ENCODE assay signal across 15 cellular contexts in the genomic region with DNA sequence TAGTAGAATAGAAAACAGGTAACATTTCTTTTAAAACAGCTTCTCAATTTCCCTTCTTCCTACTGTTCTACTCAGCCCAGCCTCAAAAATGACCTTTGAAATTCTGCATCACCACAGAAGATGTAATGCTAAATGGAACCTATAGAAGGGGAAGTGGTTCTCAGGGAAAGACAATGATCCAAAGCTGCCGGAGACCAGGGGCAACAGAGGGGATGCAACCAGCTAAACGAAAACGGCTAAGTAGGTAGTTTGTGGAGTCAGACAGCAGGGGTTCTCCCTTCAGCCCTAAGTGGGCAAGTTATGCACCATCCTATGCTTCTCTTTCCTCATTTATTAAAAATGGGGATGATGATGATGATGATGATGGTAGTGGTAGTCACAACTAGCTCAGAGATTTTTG.
"Had no signal": no experiment of that assay in that cellular context is flagged by ENCODE, and none has a peak within 500 bp of the region (broad histone marks: within the 10 kb centered on the region; RNA-seq: fewer than 3 reads in every experiment).

No MANE protein-coding gene starts in this region.

- H3K27ac ChIP-seq: foreskin keratinocyte, neutrophil, spleen, thoracic aorta, transverse colon had no signal

- H3K9me3 ChIP-seq: neutrophil, spleen, thoracic aorta, transverse colon had no signal

- H3K4me1 ChIP-seq: foreskin keratinocyte, transverse colon had no signal

- H3K36me3 ChIP-seq: thoracic aorta, transverse colon had no signal

- ATAC-seq: effector memory CD8-positive, alpha-beta T cell; left colon; left ventricle myocardium superior; sciatic nerve; stimulated activated memory B cell treated with anti-CD40 and anti-IgM and Interleukin-4, amounts not matched to agents 10 μg/mL and 1 μg/mL and 100 μg/mL, for 72 hours had no signal

- H3K27me3 ChIP-seq: foreskin keratinocyte, neutrophil, spleen, transverse colon had no signal

- H3K4me3 ChIP-seq: lung, spleen, thoracic aorta, transverse colon had no signal

- DNase-seq: cortex of kidney; left colon; left ventricle myocardium superior; spleen; stimulated activated CD4-positive, alpha-beta T cell treated with anti-CD3 and anti-CD28 coated beads, Interleukin-15, amount 100 ng/mL, for 24 hours; stimulated activated CD4-positive, alpha-beta T cell treated with anti-CD3 and anti-CD28 coated beads, Interleukin-1b, Interleukin-23, amount 100 ng/mL, for 48 hours; stimulated activated CD4-positive, alpha-beta T cell treated with anti-CD3 and anti-CD28 coated beads, Interleukin-4, amount 100 ng/mL, for 24 hours; transverse colon had no signal
